ENCODE assay signal across 8 cellular contexts in the genomic region with DNA sequence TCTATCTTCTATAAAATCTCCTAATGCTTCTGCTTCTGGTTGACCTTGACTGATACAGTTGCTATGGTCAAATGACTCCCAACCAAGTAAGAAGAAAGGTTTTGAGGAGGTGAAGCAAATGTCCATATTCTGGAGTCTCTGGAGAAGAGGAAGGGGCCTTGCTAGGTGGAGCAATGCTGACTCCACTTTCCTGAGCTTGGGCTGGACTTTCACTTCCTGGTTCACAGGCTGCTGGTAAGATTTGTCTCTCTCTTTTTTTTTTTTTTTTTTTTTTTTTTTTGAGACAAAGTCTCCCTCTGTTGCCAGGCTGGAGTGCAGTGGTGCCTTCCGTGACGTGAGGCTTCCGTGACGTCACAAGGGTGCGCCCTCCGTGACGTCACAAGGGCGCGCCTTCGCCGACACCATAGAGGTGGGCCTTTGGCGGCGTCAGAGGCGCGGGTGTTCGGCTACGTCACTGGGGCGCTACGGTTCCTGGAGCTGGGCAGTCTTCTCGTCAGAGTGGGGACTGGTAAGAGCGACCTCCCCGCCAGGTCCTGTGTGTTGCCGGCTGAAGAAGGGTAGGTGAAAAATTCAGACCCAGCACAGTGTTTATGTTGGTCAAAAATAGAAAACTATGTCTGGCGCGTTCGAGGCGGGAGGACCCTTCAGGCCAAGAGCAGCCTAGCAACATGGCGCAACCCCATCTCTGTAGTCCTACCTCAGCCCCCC.
A peak's percentile ranks its signal among the peaks of the same experiment; 100 is the strongest.
DNase-seq lines count a peak whose midpoint lies in the region; ATAC-seq, FAIRE-seq and TF ChIP-seq lines count a peak whose summit lies in the region.
"Not testable (repeated sequence)": the region's sequence is repeated elsewhere in the genome, so short reads cannot be mapped to it uniquely, and the experiment has no call there.

No MANE protein-coding gene starts in this region.

- peak overlapping the region; percentile 41 for H3K4me3 ChIP-seq in BJ (ENCODE audit: low read depth, low read length)

- peaks cover 36% of the 10 kb centered on the region for H3K4me1 Mint-ChIP-seq in dendritic cell treated with granulocyte-macrophage colony-stimulating factor and Interleukin-4, amounts not matched to agents 40 ng/mL and 50 ng/mL, for 4 days (ENCODE audit: low read depth)

- peak overlapping the region; percentile 88 for H3K4me3 Mint-ChIP-seq in dendritic cell treated with granulocyte-macrophage colony-stimulating factor and Interleukin-4, amounts not matched to agents 40 ng/mL and 50 ng/mL, for 4 days

- DNase-seq in BJ (ENCODE audit: low read depth) (peak; percentile 66), GM19239 (ENCODE audit: insufficient read length, low spot score) (peak; percentile 49), NCI-H526 treated with DMSO at 0.1 percent for 48 hours (lab: John Stamatoyannopoulos, UW) (peak; percentile 62), left kidney (ENCODE audit: low read depth, low spot score) (peak; percentile 98)
- DNase-seq in activated CD4-positive, alpha-beta T cell treated with anti-CD3 and anti-CD28 coated beads, Interleukin-2, amount 50 U/mL, for 48 hours, result peak; percentile 92 to 93
- DNase-seq in stimulated activated CD4-positive, alpha-beta T cell treated with anti-CD3 and anti-CD28 coated beads, Interleukin-1b, Interleukin-23, amount 100 ng/mL, for 24 hours (ENCODE audit: low read depth in 4 of 4, low spot score in 1 of 4), result peak; percentile 78 to 92 (median 88)

- not testable (repeated sequence) for H3K27me3 ChIP-seq in BJ (ENCODE audit: control insufficient read depth, insufficient read depth, low read length)

- intact Hi-C loops in dendritic cell treated with granulocyte-macrophage colony-stimulating factor and Interleukin-4, amounts not matched to agents 40 ng/mL and 50 ng/mL, for 4 days (cut with micrococcal nuclease), result loop anchor here (1.0 to 2.0 kb wide), 3 partner anchors 94 to 313 kb away; partner anchors contain the start of gene METTL14

- peak; percentile 85 for FAIRE-seq in GM19239 (lab: Jason Lieb, UNC)

- H3K36me3 ChIP-seq in BJ (ENCODE audit: control insufficient read depth, insufficient read depth, low read length), result not testable (repeated sequence)

- TF ChIP-seq CTCF in BJ (IDR thresholded peaks at IDR 0.05; ENCODE audit: insufficient read depth, low read depth, low read length), result 0 out of 2 replicates have a peak, but pooled peaks have one; percentile 4

- H3K9me3 Mint-ChIP-seq in dendritic cell treated with granulocyte-macrophage colony-stimulating factor and Interleukin-4, amounts not matched to agents 40 ng/mL and 50 ng/mL, for 4 days, result not testable (repeated sequence)

- POLR2A ChIA-PET in BJ (lab: Charles Lee), result interaction anchor here (0.7 kb wide), 1 partner anchor 648 kb away, joined by 11 read pairs; no protein-coding TSS in a partner anchor

- ATAC-seq in HG03432 (IDR thresholded peaks at IDR 0.05; ENCODE audit: unreplicated experiment), result peak; percentile 98

- peak overlapping the region; percentile 86 for H3K27ac Mint-ChIP-seq in dendritic cell treated with granulocyte-macrophage colony-stimulating factor and Interleukin-4, amounts not matched to agents 40 ng/mL and 50 ng/mL, for 4 days

- not testable (repeated sequence) for H3K36me3 Mint-ChIP-seq in dendritic cell treated with granulocyte-macrophage colony-stimulating factor and Interleukin-4, amounts not matched to agents 40 ng/mL and 50 ng/mL, for 4 days (ENCODE audit: low read depth)

- CTCF ChIA-PET in BJ (lab: Yijun Ruan, JAX), result interaction anchor here (0.7 kb wide), 1 partner anchor 132 kb away, joined by 5 read pairs; no protein-coding TSS in a partner anchor

- not testable (repeated sequence) for H3K27me3 Mint-ChIP-seq in dendritic cell treated with granulocyte-macrophage colony-stimulating factor and Interleukin-4, amounts not matched to agents 40 ng/mL and 50 ng/mL, for 4 days

Comparison
In these comparisons a context has a peak if more than half of its experiments do, and no peak if none do; other contexts are left out.
1. Peak in every context shown above with its lines: DNase-seq, ATAC-seq and H3K4me3 ChIP-seq.